25 cellular contexts compared by ENCODE assay signal in the genomic region with DNA sequence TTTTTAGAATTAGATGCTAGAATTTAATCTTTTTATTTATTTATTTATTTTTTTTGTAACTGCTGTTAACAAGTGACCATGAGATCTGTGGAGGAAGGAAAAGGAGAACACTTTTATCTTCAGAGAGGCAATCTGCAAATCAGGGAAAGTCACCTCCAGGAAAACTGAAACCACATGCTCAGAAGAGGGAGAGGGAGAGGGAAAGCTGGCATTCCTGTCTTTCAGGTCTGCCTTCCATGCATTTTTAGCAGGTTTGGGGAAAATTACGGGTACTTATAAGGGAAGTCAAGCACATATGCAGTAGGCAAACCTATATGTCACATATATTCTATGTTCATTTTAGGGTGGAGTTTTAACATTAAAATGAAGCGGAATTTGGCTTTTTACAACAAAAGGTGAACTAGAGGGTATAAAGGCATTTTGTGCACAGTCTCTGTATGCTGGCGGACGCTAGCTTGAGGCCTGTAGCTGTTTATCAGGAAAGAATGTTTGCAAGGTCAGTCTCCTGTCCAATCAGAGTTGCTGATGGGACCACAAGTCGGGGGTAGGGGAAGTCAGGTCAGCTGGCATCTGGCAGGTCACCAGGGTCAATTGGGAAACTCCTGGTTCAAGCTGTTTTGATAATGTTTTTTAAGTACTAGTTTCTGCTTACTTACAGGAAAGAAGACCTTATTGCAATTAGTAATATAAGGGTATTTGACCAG.
DNase-seq lines count a peak whose midpoint lies in the region; ATAC-seq, FAIRE-seq and TF ChIP-seq lines count a peak whose summit lies in the region.
"Had no signal": no experiment of that assay in that cellular context is flagged by ENCODE, and none has a peak within 500 bp of the region (broad histone marks: within the 10 kb centered on the region; RNA-seq: fewer than 3 reads in every experiment).

No MANE protein-coding gene starts in this region.

- dilution Hi-C loops in endothelial cell of umbilical vein (cut with MboI; ENCODE audit: extremely low pct_ligation_motif_present, low sequenced_read_pairs) = no loop called here

- H3K79me2 ChIP-seq in endothelial cell of umbilical vein (ENCODE audit: control insufficient read depth, insufficient read depth, low read length) = no peaks in the 10 kb centered on the region
- H3K79me2 ChIP-seq in mesendoderm (ENCODE audit: control insufficient read depth, insufficient read depth, low read length) = no peaks in the 10 kb centered on the region

- no peaks in the 10 kb centered on the region for H3K79me1 ChIP-seq in mesendoderm (ENCODE audit: low read length)

- no peaks in the 10 kb centered on the region for H3K9me3 Mint-ChIP-seq in progenitor cell of endocrine pancreas (ENCODE audit: low read depth)

- no CpG with 5 or more reads among the region's 5 CpGs for WGBS in mesendoderm (ENCODE audit: extremely low coverage, insufficient coverage, low lambda C conversion rate)

- no peak overlapping the region for H3K9ac ChIP-seq in endothelial cell of umbilical vein (replicated peaks; ENCODE audit: extremely low read depth, insufficient read depth, low read length)
- no peak overlapping the region for H3K9ac ChIP-seq in mesendoderm (ENCODE audit: low read length)

- H3K27ac ChIP-seq in endothelial cell of umbilical vein (ENCODE audit: insufficient read depth, low read depth, low read length) (no peak overlapping the region), mesendoderm (ENCODE audit: low read depth, low read length) (no peak overlapping the region), tibial artery (no peak overlapping the region)
- H3K27ac ChIP-seq: PC-9, SJCRH30 had no signal

- no peaks in the 10 kb centered on the region for H3K27me3 Mint-ChIP-seq in progenitor cell of endocrine pancreas

- H4K20me1 ChIP-seq in endothelial cell of umbilical vein (replicated peaks; ENCODE audit: control insufficient read depth, extremely low read depth, insufficient read depth, low read length) = no peaks in the 10 kb centered on the region

- FAIRE-seq in endothelial cell of umbilical vein (lab: Jason Lieb, UNC) = no peak
- FAIRE-seq: HTR-8/SVneo had no signal

- no peak for TF ChIP-seq CTCF in endothelial cell of umbilical vein (IDR thresholded peaks at IDR 0.05; ENCODE audit: extremely low read depth in 1 of 2, insufficient read depth in 1 of 2, low read depth in 1 of 2, low read length in 2 of 2)
- no peak for TF ChIP-seq CTCF in progenitor cell of endocrine pancreas (IDR thresholded peaks at IDR 0.05; ENCODE audit: unreplicated experiment)
- TF ChIP-seq CTCF in omental fat pad (IDR thresholded peaks at IDR 0.05) = no peak
- TF ChIP-seq CTCF in tibial artery (IDR thresholded peaks at IDR 0.05) = no peak

- H3K4ac ChIP-seq in mesendoderm (ENCODE audit: low read depth, low read length) = peak overlapping the region; percentile 55

- H3K36me3 ChIP-seq in endothelial cell of umbilical vein (ENCODE audit: control insufficient read depth in 2 of 2, extremely low read depth in 1 of 2, insufficient read depth in 2 of 2, low read length in 2 of 2) (no peaks in the 10 kb centered on the region), mesendoderm (ENCODE audit: control insufficient read depth, insufficient read depth, low read length) (no peaks in the 10 kb centered on the region), tibial artery (no peaks in the 10 kb centered on the region)
- H3K36me3 ChIP-seq: HAP-1, MG63, SJCRH30 had no signal

- H3K4me3 ChIP-seq in endothelial cell of umbilical vein (replicated peaks in 1 of 3; ENCODE audit: insufficient read depth in 1 of 3, low read depth in 1 of 3, low read length in 3 of 3) (no peak overlapping the region), mesendoderm (ENCODE audit: low read length) (no peak overlapping the region), tibial artery (no peak overlapping the region)
- H3K4me3 ChIP-seq: HAP-1, MG63, PC-9, SJCRH30 had no signal

- no peaks in the 10 kb centered on the region for H3K27me3 ChIP-seq in endothelial cell of umbilical vein (ENCODE audit: control insufficient read depth in 2 of 2, insufficient read depth in 2 of 2, low read length in 2 of 2)
- H3K27me3 ChIP-seq in mesendoderm (ENCODE audit: insufficient read depth, low read length, poor library complexity) = no peaks in the 10 kb centered on the region
- H3K27me3 ChIP-seq in tibial artery = no peaks in the 10 kb centered on the region
- H3K27me3 ChIP-seq: MG63, SJCRH30 had no signal

- no TSS peak for BruUV-seq in endothelial cell of umbilical vein (replicated peaks; lab: Mats Ljungman, UMichigan)

- H3K36me3 Mint-ChIP-seq in progenitor cell of endocrine pancreas (ENCODE audit: insufficient read depth) = no peaks in the 10 kb centered on the region

- H3K9me1 ChIP-seq in endothelial cell of umbilical vein (replicated peaks; ENCODE audit: control insufficient read depth, extremely low read depth, insufficient read depth, low read length) = no peaks in the 10 kb centered on the region

- H4K8ac ChIP-seq in mesendoderm (ENCODE audit: low read depth, low read length) = no peak overlapping the region

- POLR2A ChIA-PET in endothelial cell of umbilical vein (lab: Charles Lee) = no interaction called here

- peak overlapping the region; percentile 81 for H3K27ac Mint-ChIP-seq in progenitor cell of endocrine pancreas
- H3K27ac Mint-ChIP-seq: HFFc6 had no signal

- H3K9me3 ChIP-seq in endothelial cell of umbilical vein (replicated peaks; ENCODE audit: control insufficient read depth, insufficient read depth, low read length) (no peaks in the 10 kb centered on the region), tibial artery (no peaks in the 10 kb centered on the region)
- H3K9me3 ChIP-seq: HAP-1, MG63, SJCRH30 had no signal

- H3K4me2 ChIP-seq in endothelial cell of umbilical vein (ENCODE audit: insufficient read depth, low read length) = no peak overlapping the region
- H3K4me2 ChIP-seq in mesendoderm (ENCODE audit: low read length) = no peak overlapping the region
- H3K4me2 ChIP-seq: PC-9 had no signal

- H2BK120ac ChIP-seq in mesendoderm (ENCODE audit: low read depth, low read length) = no peak overlapping the region

- no peak overlapping the region for H2BK5ac ChIP-seq in mesendoderm (ENCODE audit: low read length)

- H3K4me1 ChIP-seq in endothelial cell of umbilical vein (ENCODE audit: control insufficient read depth, extremely low read depth, insufficient read depth, low read length) = no peaks in the 10 kb centered on the region
- peaks cover 2% of the 10 kb centered on the region for H3K4me1 ChIP-seq in mesendoderm (ENCODE audit: control insufficient read depth, low read depth, low read length)
- H3K4me1 ChIP-seq in tibial artery = no peaks in the 10 kb centered on the region
- H3K4me1 ChIP-seq: HAP-1, SJCRH30 had no signal

- DNase-seq in SK-N-DZ (ENCODE audit: low spot score) (peak; percentile 15), endothelial cell of umbilical vein (ENCODE audit: low read depth, low spot score) (peak; percentile 11), mesendoderm (peak; percentile 77), progenitor cell of endocrine pancreas (ENCODE audit: low spot score, unreplicated experiment) (no peak), omental fat pad (ENCODE audit: low spot score) (no peak), tibial artery (no peak)
- no peak for DNase-seq in activated effector memory CD4-positive, alpha-beta T cell treated with Interleukin-2 at 50 U/mL for 16 hours
- DNase-seq: Calu3; DMS79 treated with DMSO at 0.1 percent for 48 hours; HFFc6; KBM-7; MG63; NCI-H1105 treated with DMSO at 0.1 percent for 48 hours; NCI-H146; NCI-H1930; NCI-H2107; NCI-H526; NCI-H82; NK-92 treated with Interleukin-12 subunit alpha and Interleukin-12 subunit beta, amount 100 ng/mL, for 24 hours; PC-9; SJCRH30 had no signal

- no peak overlapping the region for H2AFZ ChIP-seq in endothelial cell of umbilical vein (ENCODE audit: low read depth, low read length)
- H2AFZ ChIP-seq: PC-9 had no signal

- H3K4me1 Mint-ChIP-seq in progenitor cell of endocrine pancreas (ENCODE audit: low read depth) = peaks cover 13% of the 10 kb centered on the region

- H4K5ac ChIP-seq in mesendoderm (ENCODE audit: low read length) = no peak overlapping the region

- CTCF ChIA-PET in endothelial cell of umbilical vein (lab: Charles Lee) = interaction anchor here (1.3 to 1.5 kb wide), 2 partner anchors 13 to 19 kb away, joined by 3 read pairs; no protein-coding TSS in a partner anchor

- no peak overlapping the region for H3K4me3 Mint-ChIP-seq in progenitor cell of endocrine pancreas (ENCODE audit: low read depth)
- H3K4me3 Mint-ChIP-seq: HFFc6 had no signal

- H2BK15ac ChIP-seq in mesendoderm (replicated peaks; ENCODE audit: low read depth) = no peak overlapping the region

- H3K56ac ChIP-seq in mesendoderm (ENCODE audit: low read length) = no peak overlapping the region

- intact Hi-C loops in endothelial cell of umbilical vein (cut with micrococcal nuclease) (no loop called here), tibial artery (cut with DNase I; ENCODE audit: low total_unique reads) (no loop called here)

- no peak overlapping the region for H3K23ac ChIP-seq in mesendoderm (ENCODE audit: low read length)

- peak overlapping the region; percentile 68 for H3K18ac ChIP-seq in mesendoderm (ENCODE audit: low read length)

- no peak overlapping the region for H2AK5ac ChIP-seq in mesendoderm (ENCODE audit: low read length)

- TF ChIP-seq POLR2A in endothelial cell of umbilical vein (IDR thresholded peaks at IDR 0.05; ENCODE audit: low read depth, low read length) = no peak

- ATAC-seq in omental fat pad (ENCODE audit: low FRiP score) (no peak), GM18909 (IDR thresholded peaks at IDR 0.05; ENCODE audit: poor library complexity, unreplicated experiment) (no peak)
- ATAC-seq: Right ventricle myocardium inferior had no signal

TF ChIP-seq in endothelial cell of umbilical vein, 7 proteins besides CTCF, POLR2A, EP300 and RAD21:
- TF ChIP-seq JUN (IDR thresholded peaks at IDR 0.05; ENCODE audit: borderline replicate concordance, insufficient read depth, insufficient read length, low read depth) = no peak
- TF ChIP-seq MYC (IDR thresholded peaks at IDR 0.05; ENCODE audit: low read depth, low read length) = no peak
- TF ChIP-seq GATA2 (IDR thresholded peaks at IDR 0.05; ENCODE audit: insufficient read depth, insufficient read length, low read depth, low read length) = no peak
- TF ChIP-seq, protein P1, sequence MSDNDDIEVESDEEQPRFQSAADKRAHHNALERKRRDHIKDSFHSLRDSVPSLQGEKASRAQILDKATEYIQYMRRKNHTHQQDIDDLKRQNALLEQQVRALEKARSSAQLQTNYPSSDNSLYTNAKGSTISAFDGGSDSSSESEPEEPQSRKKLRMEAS (IDR thresholded peaks at IDR 0.05; ENCODE audit: insufficient read depth, insufficient read length) = no peak
- TF ChIP-seq FOS (IDR thresholded peaks at IDR 0.05; ENCODE audit: borderline replicate concordance, insufficient read depth, low read length) = no peak

Comparison
In these comparisons a context has a peak if more than half of its experiments do, and no peak if none do; other contexts are left out.
1. DNase-seq: peak in SK-N-DZ (single experiment), endothelial cell of umbilical vein (single experiment) and mesendoderm (single experiment); none in progenitor cell of endocrine pancreas (single experiment), omental fat pad (single experiment), activated effector memory CD4-positive, alpha-beta T cell treated with Interleukin-2 at 50 U/mL for 16 hours (single experiment) and tibial artery (0 of 2).